Comparison of ENCODE assay signal across 9 cellular contexts in genomic region chr15:48643776-48644497, GRCh38. TPM values are rescaled to one million over a fixed set of nuclear protein-coding genes. Genes with fewer than 3 reads are reported as not detected.
A peak's percentile ranks its signal among the peaks of the same experiment; 100 is the strongest.
DNase-seq lines count a peak whose midpoint lies in the region; ATAC-seq and TF ChIP-seq lines count a peak whose summit lies in the region.
"Had no signal": no experiment of that assay in that cellular context is flagged by ENCODE, and none has a peak within 500 bp of the region (broad histone marks: within the 10 kb centered on the region; RNA-seq: fewer than 3 reads in every experiment).

No MANE protein-coding gene starts in this region.

- H3K4me3 Mint-ChIP-seq in activated naive CD8-positive, alpha-beta T cell, result peak overlapping the region; percentile 54
- no peak overlapping the region for H3K4me3 Mint-ChIP-seq in activated naive CD8-positive, alpha-beta T cell treated with anti-CD3 and anti-CD28 coated beads for 36 hours

- peak overlapping the region in 1 of 2 donors; percentile 68 for H3K9ac ChIP-seq in mucosa of rectum (ENCODE audit: low read depth in 1 of 2, low read length in 2 of 2)

- H3K4me3 ChIP-seq in mucosa of rectum (ENCODE audit: low read length in 2 of 2) (peak overlapping the region; percentile 67 to 73), upper lobe of right lung (peak overlapping the region; percentile 70)

- TF ChIP-seq CTCF in upper lobe of right lung (IDR thresholded peaks at IDR 0.05), result no peak
- TF ChIP-seq CTCF in GM13976 (IDR thresholded peaks at IDR 0.05; ENCODE audit: borderline replicate concordance, control extremely low read depth, extremely low read depth, insufficient read depth, missing control alignments), result no peak

- H3K36me3 Mint-ChIP-seq in activated naive CD8-positive, alpha-beta T cell, result no peaks in the 10 kb centered on the region
- no peaks in the 10 kb centered on the region for H3K36me3 Mint-ChIP-seq in activated naive CD8-positive, alpha-beta T cell treated with anti-CD3 and anti-CD28 coated beads for 36 hours
- H3K36me3 Mint-ChIP-seq: CD4-positive, CD25-positive, alpha-beta regulatory T cell had no signal

- peaks cover 0 to 7% of the 10 kb centered on the region in 2 donors for H3K27me3 ChIP-seq in mucosa of rectum (ENCODE audit: control insufficient read depth in 2 of 2, insufficient read depth in 2 of 2, low read length in 2 of 2)
- H3K27me3 ChIP-seq in upper lobe of right lung, result peaks cover 28% of the 10 kb centered on the region

- no peak for ATAC-seq in upper lobe of right lung

- H3K36me3 ChIP-seq in mucosa of rectum (ENCODE audit: control insufficient read depth in 2 of 2, insufficient read depth in 2 of 2, low read length in 2 of 2), result no peaks in the 10 kb centered on the region
- no peaks in the 10 kb centered on the region for H3K36me3 ChIP-seq in upper lobe of right lung

- peaks cover 7% of the 10 kb centered on the region for H3K4me1 Mint-ChIP-seq in activated naive CD8-positive, alpha-beta T cell (ENCODE audit: low read depth)
- H3K4me1 Mint-ChIP-seq in activated naive CD8-positive, alpha-beta T cell treated with anti-CD3 and anti-CD28 coated beads for 36 hours, result no peaks in the 10 kb centered on the region

- no peaks in the 10 kb centered on the region for H3K9me3 ChIP-seq in mucosa of rectum (ENCODE audit: control insufficient read depth in 2 of 2, low read length in 2 of 2)
- H3K9me3 ChIP-seq in upper lobe of right lung, result no peaks in the 10 kb centered on the region

- in situ Hi-C loops in GM13976 (cut with MboI; ENCODE audit: low sequenced_read_pairs, unreplicated experiment), result loop anchor here (25.0 kb wide), 1 partner anchor 282 kb away; no protein-coding TSS in a partner anchor

- H3K27me3 Mint-ChIP-seq in activated naive CD8-positive, alpha-beta T cell, result peaks cover 22% of the 10 kb centered on the region
- H3K27me3 Mint-ChIP-seq in activated naive CD8-positive, alpha-beta T cell treated with anti-CD3 and anti-CD28 coated beads for 36 hours, result peaks cover 51% of the 10 kb centered on the region

- DNase-seq in activated naive CD8-positive, alpha-beta T cell treated with anti-CD3 and anti-CD28 coated beads for 36 hours, result no peak
- DNase-seq in upper lobe of right lung (no peak), germinal center (ENCODE audit: low spot score) (no peak), GM13976 (ENCODE audit: low spot score) (no peak)
- DNase-seq in effector CD4-positive, alpha-beta T cell, result no peak

- no peaks in the 10 kb centered on the region for H3K9me3 Mint-ChIP-seq in activated naive CD8-positive, alpha-beta T cell (ENCODE audit: low read depth)
- no peaks in the 10 kb centered on the region for H3K9me3 Mint-ChIP-seq in activated naive CD8-positive, alpha-beta T cell treated with anti-CD3 and anti-CD28 coated beads for 36 hours
- H3K9me3 Mint-ChIP-seq: CD4-positive, CD25-positive, alpha-beta regulatory T cell had no signal

- no peak overlapping the region for H3K27ac Mint-ChIP-seq in activated naive CD8-positive, alpha-beta T cell
- H3K27ac Mint-ChIP-seq in activated naive CD8-positive, alpha-beta T cell treated with anti-CD3 and anti-CD28 coated beads for 36 hours, result no peak overlapping the region
- H3K27ac Mint-ChIP-seq: CD4-positive, CD25-positive, alpha-beta regulatory T cell had no signal

- H3K4me1 ChIP-seq in mucosa of rectum (ENCODE audit: control insufficient read depth in 2 of 2, insufficient read depth in 2 of 2, low read length in 2 of 2) (no peaks in the 10 kb centered on the region), upper lobe of right lung (peaks cover 23% of the 10 kb centered on the region)

- intact Hi-C loops in upper lobe of right lung (cut with DNase I), result no loop called here

- H3K27ac ChIP-seq in cingulate gyrus (ENCODE audit: low read depth, low read length), result peak overlapping the region; percentile 75
- H3K27ac ChIP-seq in mucosa of rectum (ENCODE audit: low read depth in 2 of 2, low read length in 2 of 2), result peak overlapping the region; percentile 56 to 77
- peak overlapping the region; percentile 84 for H3K27ac ChIP-seq in upper lobe of right lung

RNA-seq across cellular contexts. Expression of gene FBN1, which starts 1.6 kb away (rescaled TPM):
- total RNA-seq in activated naive CD8-positive, alpha-beta T cell treated with anti-CD3 and anti-CD28 coated beads for 36 hours, result under 1 TPM; 0.22 to 0.29 TPM
- 46.9 TPM for total RNA-seq in upper lobe of right lung

Comparison
In these comparisons a context has a peak if more than half of its experiments do, and no peak if none do; other contexts are left out.
1. RNA of gene FBN1, which starts 1.6 kb away (total RNA-seq): 46.9 TPM in upper lobe of right lung (single experiment); 0.22 to 0.29 TPM in activated naive CD8-positive, alpha-beta T cell treated with anti-CD3 and anti-CD28 coated beads for 36 hours; every median in the first group is over 10 times any median in the second.
2. Peak in every context shown above with its lines, with median percentiles within 50 percentile points of each other: H3K27ac ChIP-seq.